8 cellular contexts compared by ENCODE assay signal in the genomic region with DNA sequence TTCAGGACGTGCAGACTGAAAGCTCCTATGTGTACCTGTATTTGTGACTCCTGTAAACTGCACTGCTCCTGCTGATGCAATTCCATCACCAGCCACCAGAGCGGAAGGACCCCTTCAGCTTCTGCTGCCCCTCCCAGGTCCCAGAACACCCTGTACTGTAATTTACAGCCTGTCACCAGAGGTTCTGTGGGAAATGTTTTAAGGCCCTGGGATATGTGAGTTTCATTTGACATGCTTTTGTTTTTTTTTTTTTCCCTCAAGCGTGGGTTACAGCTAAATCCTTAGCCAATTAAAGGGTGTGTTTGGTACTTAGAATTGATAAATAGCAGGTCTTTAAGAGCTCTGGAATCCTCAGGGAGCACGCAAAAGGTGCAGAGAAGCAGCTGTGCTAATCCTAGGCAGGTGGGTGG.
DNase-seq lines count a peak whose midpoint lies in the region; ATAC-seq and TF ChIP-seq lines count a peak whose summit lies in the region.

No MANE protein-coding gene starts in this region.

- H3K27ac ChIP-seq in HCT116 (ENCODE audit: low read depth, low read length): no peak overlapping the region
- no peak overlapping the region for H3K27ac ChIP-seq in mesendoderm (ENCODE audit: low read depth, low read length)

- H3K79me2 ChIP-seq in HCT116 (ENCODE audit: insufficient read depth, low read length): no peaks in the 10 kb centered on the region
- H3K79me2 ChIP-seq in mesendoderm (ENCODE audit: control insufficient read depth, insufficient read depth, low read length): no peaks in the 10 kb centered on the region

- POLR2A ChIA-PET in HCT116 (lab: Charles Lee): interaction anchor here (0.8 kb wide), 1 partner anchor 9 kb away, joined by 6 read pairs; no protein-coding TSS in a partner anchor
- POLR2A ChIA-PET in activated CD8-positive, alpha-beta T cell treated with anti-CD3 and anti-CD28 coated beads, Interleukin-2, amount 10 ng/mL, durations not matched to agents 7 days and 5 days (lab: Charles Lee): no interaction called here

- RAD21 ChIA-PET in HCT116 (lab: Charles Lee; ENCODE audit: low non-redundant PET in 1 of 2, low total read pairs in 2 of 2, uncharacterized antibody in 2 of 2, unreplicated experiment in 2 of 2): no interaction called here

- no peak overlapping the region for H4K5ac ChIP-seq in mesendoderm (ENCODE audit: low read length)

- H4K20me1 ChIP-seq in HCT116 (ENCODE audit: insufficient read depth): no peaks in the 10 kb centered on the region

- H3K27me3 Mint-ChIP-seq in activated CD8-positive, alpha-beta T cell treated with anti-CD3 and anti-CD28 coated beads, Interleukin-2, amount 10 ng/mL, durations not matched to agents 7 days and 5 days (ENCODE audit: low read depth): no peaks in the 10 kb centered on the region

- H3K4me2 ChIP-seq in HCT116 (ENCODE audit: low read length): peak overlapping the region; percentile 37; the same call in 1 of the 2 replicates
- no peak overlapping the region for H3K4me2 ChIP-seq in mesendoderm (ENCODE audit: low read length)

- CTCF ChIA-PET in HCT116 (lab: Charles Lee): interaction anchor here (0.7 to 0.9 kb wide), 5 partner anchors 12 to 185 kb away, joined by 3 to 4 read pairs (median 3); no protein-coding TSS in a partner anchor
- CTCF ChIA-PET in activated CD8-positive, alpha-beta T cell treated with anti-CD3 and anti-CD28 coated beads, Interleukin-2, amount 10 ng/mL, durations not matched to agents 7 days and 5 days (lab: Charles Lee): interaction anchor here (0.7 to 1.2 kb wide), 2 partner anchors 26 to 78 kb away, joined by 3 to 4 read pairs; no protein-coding TSS in a partner anchor

- no peak overlapping the region for H2BK5ac ChIP-seq in mesendoderm (ENCODE audit: low read length)

- TF ChIP-seq POLR2A in HCT116 (IDR thresholded peaks at IDR 0.05; ENCODE audit: borderline replicate concordance, extremely low read depth, insufficient read depth, insufficient read length): no peak

- H3K9ac ChIP-seq in HCT116 (ENCODE audit: low read length): no peak overlapping the region
- H3K9ac ChIP-seq in mesendoderm (ENCODE audit: low read length): no peak overlapping the region

- H2BK15ac ChIP-seq in mesendoderm (replicated peaks; ENCODE audit: low read depth): no peak overlapping the region

- no TSS peak for BruUV-seq in HCT116 (replicated peaks; lab: Mats Ljungman, UMichigan)

- no peak overlapping the region for H3K27ac Mint-ChIP-seq in activated CD8-positive, alpha-beta T cell treated with anti-CD3 and anti-CD28 coated beads, Interleukin-2, amount 10 ng/mL, durations not matched to agents 7 days and 5 days

- intact Hi-C loops in HCT116 (cut with micrococcal nuclease): no loop called here

- H3K23ac ChIP-seq in mesendoderm (ENCODE audit: low read length): no peak overlapping the region

- ATAC-seq in HCT116: peak; percentile 91
- peak; percentile 39 for ATAC-seq in activated CD8-positive, alpha-beta T cell treated with anti-CD3 and anti-CD28 coated beads, Interleukin-2, amount 10 ng/mL, durations not matched to agents 7 days and 5 days
- no peak for ATAC-seq in omental fat pad (ENCODE audit: low FRiP score)

- no peak; the same call in 1 of the 2 replicates for TF ChIP-seq RAD21 in HCT116 (IDR thresholded peaks at IDR 0.05; ENCODE audit: low read depth)

- peak; percentile 62 for DNase-seq in DMS 273 (lab: John Stamatoyannopoulos, UW; ENCODE audit: unreplicated experiment)
- no peak for DNase-seq in DMS 273 treated with DMSO at 0.1 percent for 48 hours (lab: John Stamatoyannopoulos, UW)
- no peak for DNase-seq in HCT116 (ENCODE audit: low read depth, low spot score)
- DNase-seq in NCI-H1105 treated with DMSO at 0.1 percent for 48 hours (lab: John Stamatoyannopoulos, UW): peak; percentile 52
- DNase-seq in activated CD8-positive, alpha-beta T cell treated with anti-CD3 and anti-CD28 coated beads, Interleukin-2, amount 10 ng/mL, durations not matched to agents 7 days and 5 days: no peak
- DNase-seq in mesendoderm: peak; percentile 72
- no peak for DNase-seq in activated T-cell treated with anti-CD3 and anti-CD28 coated beads, Interleukin-2, amount 50 U/mL, for 1 hour
- no peak for DNase-seq in omental fat pad (ENCODE audit: low spot score)

- no peaks in the 10 kb centered on the region for H3K9me2 ChIP-seq in HCT116 (ENCODE audit: insufficient read depth)

- H3K4me3 Mint-ChIP-seq in activated CD8-positive, alpha-beta T cell treated with anti-CD3 and anti-CD28 coated beads, Interleukin-2, amount 10 ng/mL, durations not matched to agents 7 days and 5 days: no peak overlapping the region

- TF ChIP-seq CTCF in HCT116 (IDR thresholded peaks at IDR 0.05 in 2 of 3, conservative IDR thresholded peaks at IDR 0.05 in 1 of 3; ENCODE audit: borderline replicate concordance in 1 of 3, insufficient read depth in 1 of 3, low read depth in 2 of 3, low read length in 2 of 3) (peak in 2 of 3 experiments; percentile 76 to 83; a peak in 4 of 6 replicates), omental fat pad (IDR thresholded peaks at IDR 0.05) (no peak)

- no peaks in the 10 kb centered on the region for H3K9me3 Mint-ChIP-seq in activated CD8-positive, alpha-beta T cell treated with anti-CD3 and anti-CD28 coated beads, Interleukin-2, amount 10 ng/mL, durations not matched to agents 7 days and 5 days (ENCODE audit: insufficient read depth)

- H3K18ac ChIP-seq in mesendoderm (ENCODE audit: low read length): no peak overlapping the region

- H3K36me3 ChIP-seq in HCT116 (ENCODE audit: control insufficient read depth in 1 of 2, insufficient read depth in 2 of 2, low read length in 2 of 2) (no peaks in the 10 kb centered on the region), mesendoderm (ENCODE audit: control insufficient read depth, insufficient read depth, low read length) (no peaks in the 10 kb centered on the region)

- H2BK120ac ChIP-seq in mesendoderm (ENCODE audit: low read depth, low read length): no peak overlapping the region

- H3K4me3 ChIP-seq in HCT116 (replicated peaks in 1 of 2; ENCODE audit: low read depth in 1 of 2, low read length in 2 of 2): no peak overlapping the region
- no peak overlapping the region for H3K4me3 ChIP-seq in mesendoderm (ENCODE audit: low read length)

- no peak overlapping the region for H3K4ac ChIP-seq in mesendoderm (ENCODE audit: low read depth, low read length)

- no peak overlapping the region for H2AFZ ChIP-seq in HCT116 (ENCODE audit: low read depth, low read length, poor library complexity, severe bottlenecking)

- H3K4me1 ChIP-seq in HCT116 (ENCODE audit: control insufficient read depth in 1 of 2, insufficient read depth in 2 of 2, low read length in 2 of 2) (peaks cover 16 to 38% of the 10 kb centered on the region in 2 experiments; a peak in 3 of 4 replicates), mesendoderm (ENCODE audit: control insufficient read depth, low read depth, low read length) (no peaks in the 10 kb centered on the region)

- H4K8ac ChIP-seq in mesendoderm (ENCODE audit: low read depth, low read length): no peak overlapping the region

- no peaks in the 10 kb centered on the region for H3K4me1 Mint-ChIP-seq in activated CD8-positive, alpha-beta T cell treated with anti-CD3 and anti-CD28 coated beads, Interleukin-2, amount 10 ng/mL, durations not matched to agents 7 days and 5 days (ENCODE audit: low read depth)

- H3K9me3 ChIP-seq in HCT116 (ENCODE audit: control insufficient read depth in 1 of 2, insufficient read depth in 1 of 2, low read depth in 1 of 2, low read length in 2 of 2): no peaks in the 10 kb centered on the region

- no peaks in the 10 kb centered on the region for H3K79me1 ChIP-seq in mesendoderm (ENCODE audit: low read length)

- no peak overlapping the region for H2AK5ac ChIP-seq in mesendoderm (ENCODE audit: low read length)

- H3K27me3 ChIP-seq in HCT116 (ENCODE audit: insufficient read depth, low read length) (no peaks in the 10 kb centered on the region), mesendoderm (ENCODE audit: insufficient read depth, low read length, poor library complexity) (no peaks in the 10 kb centered on the region)

- no peak overlapping the region for H3K56ac ChIP-seq in mesendoderm (ENCODE audit: low read length)

- H3K36me3 Mint-ChIP-seq in activated CD8-positive, alpha-beta T cell treated with anti-CD3 and anti-CD28 coated beads, Interleukin-2, amount 10 ng/mL, durations not matched to agents 7 days and 5 days (ENCODE audit: low read depth): no peaks in the 10 kb centered on the region

- WGBS in mesendoderm (ENCODE audit: extremely low coverage, insufficient coverage, low lambda C conversion rate): no CpG with 5 or more reads among the region's 4 CpGs

TF ChIP-seq in HCT116, 20 proteins besides CTCF, POLR2A, EP300 and RAD21 (continues in another document):
- TF ChIP-seq CBX3 (IDR thresholded peaks at IDR 0.05; ENCODE audit: low read depth): no peak
- TF ChIP-seq CEBPB (IDR thresholded peaks at IDR 0.05; ENCODE audit: low read depth): no peak
- TF ChIP-seq, protein P1, sequence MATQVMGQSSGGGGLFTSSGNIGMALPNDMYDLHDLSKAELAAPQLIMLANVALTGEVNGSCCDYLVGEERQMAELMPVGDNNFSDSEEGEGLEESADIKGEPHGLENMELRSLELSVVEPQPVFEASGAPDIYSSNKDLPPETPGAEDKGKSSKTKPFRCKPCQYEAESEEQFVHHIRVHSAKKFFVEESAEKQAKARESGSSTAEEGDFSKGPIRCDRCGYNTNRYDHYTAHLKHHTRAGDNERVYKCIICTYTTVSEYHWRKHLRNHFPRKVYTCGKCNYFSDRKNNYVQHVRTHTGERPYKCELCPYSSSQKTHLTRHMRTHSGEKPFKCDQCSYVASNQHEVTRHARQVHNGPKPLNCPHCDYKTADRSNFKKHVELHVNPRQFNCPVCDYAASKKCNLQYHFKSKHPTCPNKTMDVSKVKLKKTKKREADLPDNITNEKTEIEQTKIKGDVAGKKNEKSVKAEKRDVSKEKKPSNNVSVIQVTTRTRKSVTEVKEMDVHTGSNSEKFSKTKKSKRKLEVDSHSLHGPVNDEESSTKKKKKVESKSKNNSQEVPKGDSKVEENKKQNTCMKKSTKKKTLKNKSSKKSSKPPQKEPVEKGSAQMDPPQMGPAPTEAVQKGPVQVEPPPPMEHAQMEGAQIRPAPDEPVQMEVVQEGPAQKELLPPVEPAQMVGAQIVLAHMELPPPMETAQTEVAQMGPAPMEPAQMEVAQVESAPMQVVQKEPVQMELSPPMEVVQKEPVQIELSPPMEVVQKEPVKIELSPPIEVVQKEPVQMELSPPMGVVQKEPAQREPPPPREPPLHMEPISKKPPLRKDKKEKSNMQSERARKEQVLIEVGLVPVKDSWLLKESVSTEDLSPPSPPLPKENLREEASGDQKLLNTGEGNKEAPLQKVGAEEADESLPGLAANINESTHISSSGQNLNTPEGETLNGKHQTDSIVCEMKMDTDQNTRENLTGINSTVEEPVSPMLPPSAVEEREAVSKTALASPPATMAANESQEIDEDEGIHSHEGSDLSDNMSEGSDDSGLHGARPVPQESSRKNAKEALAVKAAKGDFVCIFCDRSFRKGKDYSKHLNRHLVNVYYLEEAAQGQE (IDR thresholded peaks at IDR 0.05; ENCODE audit: low read depth): no peak
- no peak for TF ChIP-seq FOSL1 (IDR thresholded peaks at IDR 0.05; ENCODE audit: low read depth)
- TF ChIP-seq ZFX (IDR thresholded peaks at IDR 0.05): no peak

Comparison
In these comparisons a context has a peak if more than half of its experiments do, and no peak if none do; other contexts are left out.
1. DNase-seq: peak in DMS 273 (single experiment), NCI-H1105 treated with DMSO at 0.1 percent for 48 hours (single experiment) and mesendoderm (single experiment); none in DMS 273 treated with DMSO at 0.1 percent for 48 hours (single experiment), HCT116 (single experiment), activated CD8-positive, alpha-beta T cell treated with anti-CD3 and anti-CD28 coated beads, Interleukin-2, amount 10 ng/mL, durations not matched to agents 7 days and 5 days (single experiment), activated T-cell treated with anti-CD3 and anti-CD28 coated beads, Interleukin-2, amount 50 U/mL, for 1 hour (single experiment) and omental fat pad (single experiment).
2. CTCF ChIP-seq: peak in HCT116 (2 of 3); none in omental fat pad (0 of 3).